9 cellular contexts compared by ENCODE assay signal in genomic region chr2:37083873-37084792, GRCh38. TPM values are rescaled to one million over a fixed set of nuclear protein-coding genes. Genes with fewer than 3 reads are reported as not detected.
DNase-seq lines count a peak whose midpoint lies in the region; ATAC-seq and TF ChIP-seq lines count a peak whose summit lies in the region.
"Had no signal": no experiment of that assay in that cellular context is flagged by ENCODE, and none has a peak within 500 bp of the region (broad histone marks: within the 10 kb centered on the region; RNA-seq: fewer than 3 reads in every experiment).

Gene GPATCH11, plus strand, starts transcription at chr2:37084518. Its CDS starts 3,864 bp downstream, at chr2:37088382.
Gene HEATR5B, minus strand, starts transcription at chr2:37084372. Its CDS starts 958 bp downstream, at chr2:37083414.

- no peaks in the 10 kb centered on the region for H3K9me3 Mint-ChIP-seq in chondrocyte (ENCODE audit: low read depth)

- no peak within 1 kb of the TSS for H3K27ac Mint-ChIP-seq in chondrocyte (ENCODE audit: unreplicated experiment)

- H3K27me3 Mint-ChIP-seq in chondrocyte (ENCODE audit: low read depth), result no peaks in the 10 kb centered on the region
- H3K27me3 Mint-ChIP-seq: activated naive CD8-positive, alpha-beta T cell had no signal

- H3K36me3 Mint-ChIP-seq in chondrocyte (ENCODE audit: low read depth), result no peaks in the 10 kb centered on the region

- DNase-seq in AG20443 (ENCODE audit: low spot score) (peak; percentile 100), NCI-H446 (lab: John Stamatoyannopoulos, UW) (peak; percentile 81 to 96), chondrocyte (ENCODE audit: low spot score) (peak; percentile 98), kidney glomerular epithelial cell (lab: John Stamatoyannopoulos, UW) (peak; percentile 96)
- DNase-seq in stimulated activated CD4-positive, alpha-beta T cell treated with anti-CD3 and anti-CD28 coated beads, Interleukin-1b, Interleukin-23, amount 100 ng/mL, for 1 hour (ENCODE audit: low read depth in 2 of 2), result peak; percentile 78 to 85

- peak; percentile 15 for TF ChIP-seq CTCF in chondrocyte (IDR thresholded peaks at IDR 0.05)

- H3K4me3 Mint-ChIP-seq in chondrocyte (ENCODE audit: unreplicated experiment), result no peak within 1 kb of the TSS
- H3K4me3 Mint-ChIP-seq: activated naive CD8-positive, alpha-beta T cell had no signal

- H3K4me1 Mint-ChIP-seq in chondrocyte (ENCODE audit: low read depth), result peaks cover 11% of the 10 kb centered on the region

- peak; percentile 79 for ATAC-seq in GM19043 (IDR thresholded peaks at IDR 0.05; ENCODE audit: low read depth, unreplicated experiment)
- ATAC-seq in HG03354 (IDR thresholded peaks at IDR 0.05; ENCODE audit: poor library complexity, severe bottlenecking, unreplicated experiment), result peak; percentile 81
- peak; percentile 86 to 89 for ATAC-seq in activated CD4-positive, CD25-positive, alpha-beta regulatory T cell treated with anti-CD3 and anti-CD28 coated beads, Interleukin-2, amount 50 U/mL, for 24 hours

RNA-seq across cellular contexts. Expression of gene GPATCH11, which starts in this region (rescaled TPM):
- 6.4 to 9.0 TPM (median 7.0 TPM) in 3 replicates for total RNA-seq in chondrocyte

RNA-seq across cellular contexts. Expression of gene HEATR5B, which starts in this region (rescaled TPM):
- total RNA-seq in chondrocyte, result 15.1 to 19.6 TPM (median 17.0 TPM) in 3 replicates

Comparison
In these comparisons a context has a peak if more than half of its experiments do, and no peak if none do; other contexts are left out.
1. Peak in every context shown above with its lines: DNase-seq and ATAC-seq.